8 cellular contexts compared by ENCODE assay signal in the genomic region with DNA sequence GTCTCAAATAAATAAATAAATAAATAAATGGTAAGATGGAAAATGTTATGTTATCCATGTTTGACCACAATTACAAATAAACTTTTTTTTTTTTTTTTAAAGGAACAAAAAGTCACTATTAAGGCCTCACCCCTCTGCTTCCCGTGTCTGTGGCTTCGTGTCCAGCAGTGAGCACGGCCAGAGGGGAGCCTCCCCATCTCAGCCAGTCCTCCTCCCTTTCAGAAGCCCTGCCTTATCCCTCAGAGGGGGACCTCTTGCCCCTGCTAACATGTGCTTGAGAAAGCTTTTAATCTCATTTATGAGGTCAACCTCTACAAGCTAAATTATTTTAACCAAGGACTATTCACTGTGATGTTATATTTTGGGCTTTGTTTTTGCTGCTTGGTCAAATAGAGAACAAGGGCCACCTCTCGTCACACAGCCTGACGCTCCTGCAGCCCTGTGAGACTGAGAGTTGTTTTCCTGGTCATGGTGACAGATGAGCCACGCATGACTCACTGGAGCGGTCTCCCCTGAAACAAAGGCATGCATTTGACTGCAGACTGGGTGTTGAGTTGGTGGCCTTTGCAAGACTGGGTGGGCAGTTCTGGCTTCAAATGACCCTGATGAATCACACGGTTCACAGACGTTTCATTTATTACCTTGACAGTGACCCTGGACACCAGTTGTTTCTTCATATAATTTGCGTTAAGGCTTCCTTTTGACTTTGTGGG.
A peak's percentile ranks its signal among the peaks of the same experiment; 100 is the strongest.
DNase-seq lines count a peak whose midpoint lies in the region.

No MANE protein-coding gene starts in this region.

- H3K9me3 Mint-ChIP-seq in activated naive CD4-positive, alpha-beta T cell treated with anti-CD3 and anti-CD28 coated beads for 36 hours = no peaks in the 10 kb centered on the region
- no peaks in the 10 kb centered on the region for H3K9me3 Mint-ChIP-seq in activated naive CD4-positive, alpha-beta T cell treated with anti-CD3 and anti-CD28 coated beads, Interleukin-2, amount 10 ng/mL, durations not matched to agents 7 days and 5 days
- H3K9me3 Mint-ChIP-seq in activated CD4-positive, alpha-beta T cell treated with anti-CD3 and anti-CD28 coated beads, Interleukin-2, amount 10 ng/mL, durations not matched to agents 24 days and 14 days = peaks cover 3% of the 10 kb centered on the region
- H3K9me3 Mint-ChIP-seq in stimulated activated naive CD8-positive, alpha-beta T cell treated with anti-CD3 and anti-CD28 coated beads, Interleukin-15, Interleukin-2, amounts not matched to agents 100 ng/mL and 50 ng/mL, for 24 hours = no peaks in the 10 kb centered on the region

- CTCF ChIA-PET in activated naive CD4-positive, alpha-beta T cell treated with anti-CD3 and anti-CD28 coated beads for 36 hours (lab: Charles Lee) = no interaction called here
- CTCF ChIA-PET in activated naive CD4-positive, alpha-beta T cell treated with anti-CD3 and anti-CD28 coated beads, Interleukin-2, amount 10 ng/mL, durations not matched to agents 7 days and 5 days (lab: Charles Lee) = no interaction called here

- peaks cover 23% of the 10 kb centered on the region for H3K4me1 Mint-ChIP-seq in activated naive CD4-positive, alpha-beta T cell treated with anti-CD3 and anti-CD28 coated beads for 36 hours (ENCODE audit: low read depth)
- H3K4me1 Mint-ChIP-seq in activated naive CD4-positive, alpha-beta T cell treated with anti-CD3 and anti-CD28 coated beads, Interleukin-2, amount 10 ng/mL, durations not matched to agents 7 days and 5 days = peaks cover 3% of the 10 kb centered on the region
- peaks cover 51% of the 10 kb centered on the region for H3K4me1 Mint-ChIP-seq in activated CD4-positive, alpha-beta T cell treated with anti-CD3 and anti-CD28 coated beads, Interleukin-2, amount 10 ng/mL, durations not matched to agents 24 days and 14 days
- peaks cover 48% of the 10 kb centered on the region for H3K4me1 Mint-ChIP-seq in stimulated activated naive CD8-positive, alpha-beta T cell treated with anti-CD3 and anti-CD28 coated beads, Interleukin-15, Interleukin-2, amounts not matched to agents 100 ng/mL and 50 ng/mL, for 24 hours (ENCODE audit: low read depth)

- no peak overlapping the region for H3K27ac Mint-ChIP-seq in activated naive CD4-positive, alpha-beta T cell treated with anti-CD3 and anti-CD28 coated beads for 36 hours
- no peak overlapping the region for H3K27ac Mint-ChIP-seq in activated naive CD4-positive, alpha-beta T cell treated with anti-CD3 and anti-CD28 coated beads, Interleukin-2, amount 10 ng/mL, durations not matched to agents 7 days and 5 days
- H3K27ac Mint-ChIP-seq in activated CD4-positive, alpha-beta T cell treated with anti-CD3 and anti-CD28 coated beads, Interleukin-2, amount 10 ng/mL, durations not matched to agents 24 days and 14 days = peak overlapping the region; percentile 97
- peak overlapping the region; percentile 86 for H3K27ac Mint-ChIP-seq in stimulated activated naive CD8-positive, alpha-beta T cell treated with anti-CD3 and anti-CD28 coated beads, Interleukin-15, Interleukin-2, amounts not matched to agents 100 ng/mL and 50 ng/mL, for 24 hours

- DNase-seq in activated naive CD4-positive, alpha-beta T cell treated with anti-CD3 and anti-CD28 coated beads for 36 hours = peak; percentile 55
- no peak for DNase-seq in activated naive CD4-positive, alpha-beta T cell treated with anti-CD3 and anti-CD28 coated beads, Interleukin-2, amount 10 ng/mL, durations not matched to agents 7 days and 5 days
- peak; percentile 72 for DNase-seq in activated CD4-positive, alpha-beta T cell treated with anti-CD3 and anti-CD28 coated beads, Interleukin-2, amount 10 ng/mL, durations not matched to agents 24 days and 14 days
- DNase-seq in hepatic stellate cell (ENCODE audit: low spot score) (peak; percentile 82), DMS153 (lab: John Stamatoyannopoulos, UW) (no peak), OCI-M1 (lab: John Stamatoyannopoulos, UW) (no peak), AML-193 (lab: John Stamatoyannopoulos, UW) (no peak)

- H3K27me3 Mint-ChIP-seq in activated naive CD4-positive, alpha-beta T cell treated with anti-CD3 and anti-CD28 coated beads for 36 hours (ENCODE audit: low read depth) = no peaks in the 10 kb centered on the region
- H3K27me3 Mint-ChIP-seq in activated naive CD4-positive, alpha-beta T cell treated with anti-CD3 and anti-CD28 coated beads, Interleukin-2, amount 10 ng/mL, durations not matched to agents 7 days and 5 days = peaks cover 9% of the 10 kb centered on the region
- no peaks in the 10 kb centered on the region for H3K27me3 Mint-ChIP-seq in activated CD4-positive, alpha-beta T cell treated with anti-CD3 and anti-CD28 coated beads, Interleukin-2, amount 10 ng/mL, durations not matched to agents 24 days and 14 days
- H3K27me3 Mint-ChIP-seq in stimulated activated naive CD8-positive, alpha-beta T cell treated with anti-CD3 and anti-CD28 coated beads, Interleukin-15, Interleukin-2, amounts not matched to agents 100 ng/mL and 50 ng/mL, for 24 hours = no peaks in the 10 kb centered on the region

- intact Hi-C loops in activated naive CD4-positive, alpha-beta T cell treated with anti-CD3 and anti-CD28 coated beads for 36 hours (cut with micrococcal nuclease) = no loop called here
- intact Hi-C loops in activated CD4-positive, alpha-beta T cell treated with anti-CD3 and anti-CD28 coated beads, Interleukin-2, amount 10 ng/mL, durations not matched to agents 24 days and 14 days (cut with micrococcal nuclease) = loop anchor here (1.0 to 5.0 kb wide), 6 partner anchors 11 to 130 kb away; partner anchors contain the start of gene TIAM2

- H3K4me3 Mint-ChIP-seq in activated naive CD4-positive, alpha-beta T cell treated with anti-CD3 and anti-CD28 coated beads for 36 hours = no peak overlapping the region
- no peak overlapping the region for H3K4me3 Mint-ChIP-seq in activated naive CD4-positive, alpha-beta T cell treated with anti-CD3 and anti-CD28 coated beads, Interleukin-2, amount 10 ng/mL, durations not matched to agents 7 days and 5 days
- peak overlapping the region; percentile 68 for H3K4me3 Mint-ChIP-seq in activated CD4-positive, alpha-beta T cell treated with anti-CD3 and anti-CD28 coated beads, Interleukin-2, amount 10 ng/mL, durations not matched to agents 24 days and 14 days
- peak overlapping the region; percentile 52 for H3K4me3 Mint-ChIP-seq in stimulated activated naive CD8-positive, alpha-beta T cell treated with anti-CD3 and anti-CD28 coated beads, Interleukin-15, Interleukin-2, amounts not matched to agents 100 ng/mL and 50 ng/mL, for 24 hours

- H3K36me3 Mint-ChIP-seq in activated naive CD4-positive, alpha-beta T cell treated with anti-CD3 and anti-CD28 coated beads for 36 hours (ENCODE audit: low read depth) = peaks cover 1% of the 10 kb centered on the region
- H3K36me3 Mint-ChIP-seq in activated naive CD4-positive, alpha-beta T cell treated with anti-CD3 and anti-CD28 coated beads, Interleukin-2, amount 10 ng/mL, durations not matched to agents 7 days and 5 days = no peaks in the 10 kb centered on the region
- peaks cover 54% of the 10 kb centered on the region for H3K36me3 Mint-ChIP-seq in activated CD4-positive, alpha-beta T cell treated with anti-CD3 and anti-CD28 coated beads, Interleukin-2, amount 10 ng/mL, durations not matched to agents 24 days and 14 days (ENCODE audit: low read depth)
- H3K36me3 Mint-ChIP-seq in stimulated activated naive CD8-positive, alpha-beta T cell treated with anti-CD3 and anti-CD28 coated beads, Interleukin-15, Interleukin-2, amounts not matched to agents 100 ng/mL and 50 ng/mL, for 24 hours (ENCODE audit: low read depth) = peaks cover 20% of the 10 kb centered on the region

Comparison
In these comparisons a context has a peak if more than half of its experiments do, and no peak if none do; other contexts are left out.
1. DNase-seq: peak in activated naive CD4-positive, alpha-beta T cell treated with anti-CD3 and anti-CD28 coated beads for 36 hours (single experiment), activated CD4-positive, alpha-beta T cell treated with anti-CD3 and anti-CD28 coated beads, Interleukin-2, amount 10 ng/mL, durations not matched to agents 24 days and 14 days (single experiment) and hepatic stellate cell (single experiment); none in activated naive CD4-positive, alpha-beta T cell treated with anti-CD3 and anti-CD28 coated beads, Interleukin-2, amount 10 ng/mL, durations not matched to agents 7 days and 5 days (single experiment), DMS153 (single experiment), OCI-M1 (single experiment) and AML-193 (0 of 2).
2. H3K27ac Mint-ChIP-seq: peak in activated CD4-positive, alpha-beta T cell treated with anti-CD3 and anti-CD28 coated beads, Interleukin-2, amount 10 ng/mL, durations not matched to agents 24 days and 14 days (single experiment) and stimulated activated naive CD8-positive, alpha-beta T cell treated with anti-CD3 and anti-CD28 coated beads, Interleukin-15, Interleukin-2, amounts not matched to agents 100 ng/mL and 50 ng/mL, for 24 hours (single experiment); none in activated naive CD4-positive, alpha-beta T cell treated with anti-CD3 and anti-CD28 coated beads for 36 hours (single experiment) and activated naive CD4-positive, alpha-beta T cell treated with anti-CD3 and anti-CD28 coated beads, Interleukin-2, amount 10 ng/mL, durations not matched to agents 7 days and 5 days (single experiment).
3. H3K4me3 Mint-ChIP-seq: peak in activated CD4-positive, alpha-beta T cell treated with anti-CD3 and anti-CD28 coated beads, Interleukin-2, amount 10 ng/mL, durations not matched to agents 24 days and 14 days (single experiment) and stimulated activated naive CD8-positive, alpha-beta T cell treated with anti-CD3 and anti-CD28 coated beads, Interleukin-15, Interleukin-2, amounts not matched to agents 100 ng/mL and 50 ng/mL, for 24 hours (single experiment); none in activated naive CD4-positive, alpha-beta T cell treated with anti-CD3 and anti-CD28 coated beads for 36 hours (single experiment) and activated naive CD4-positive, alpha-beta T cell treated with anti-CD3 and anti-CD28 coated beads, Interleukin-2, amount 10 ng/mL, durations not matched to agents 7 days and 5 days (single experiment).